8 cellular contexts compared by ENCODE assay signal in the genomic region with DNA sequence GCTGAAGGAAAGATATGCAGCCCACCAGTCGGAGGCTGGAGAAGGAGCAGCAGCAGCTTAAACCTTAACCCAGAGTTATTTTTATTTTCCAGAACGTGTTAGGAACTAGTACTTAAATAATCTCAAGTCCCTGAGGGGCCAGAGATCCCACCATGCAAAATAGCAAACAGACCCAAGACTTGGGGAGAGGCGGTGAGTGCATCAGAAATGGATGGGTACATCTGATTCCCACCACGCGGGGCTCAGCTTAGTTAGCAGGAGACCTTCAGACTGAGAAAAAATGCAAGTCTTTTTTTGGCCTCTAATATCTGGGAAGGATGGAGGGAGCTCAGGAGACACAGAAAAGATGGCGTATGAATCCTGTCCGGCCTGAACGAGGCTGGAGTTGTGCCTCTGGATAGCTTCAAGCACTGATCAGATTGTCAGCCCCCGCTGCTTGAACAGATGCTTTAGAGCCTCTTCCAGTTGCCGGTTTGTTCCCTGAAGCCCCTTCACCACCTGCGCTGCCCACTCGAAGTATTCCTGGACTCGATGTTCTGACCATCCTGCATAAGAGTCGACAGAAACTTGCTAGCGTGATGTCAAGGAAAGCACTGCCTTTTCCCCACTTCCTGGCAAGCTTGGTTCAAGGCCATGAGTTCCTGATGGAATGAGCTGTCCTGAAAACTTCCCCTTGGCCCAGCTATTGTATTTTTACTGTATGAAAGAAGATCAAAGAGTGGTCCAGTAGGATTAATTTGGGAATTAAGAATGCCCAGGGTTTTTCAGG. TPM values are rescaled to one million over a fixed set of nuclear protein-coding genes. Genes with fewer than 3 reads are reported as not detected.
A peak's percentile ranks its signal among the peaks of the same experiment; 100 is the strongest.
DNase-seq lines count a peak whose midpoint lies in the region; ATAC-seq and TF ChIP-seq lines count a peak whose summit lies in the region.

No MANE protein-coding gene starts in this region.

- no peak for ATAC-seq in Panc1
- no peak for ATAC-seq in HG02970 (IDR thresholded peaks at IDR 0.05; ENCODE audit: low FRiP score, unreplicated experiment)
- ATAC-seq in GM21526 (IDR thresholded peaks at IDR 0.05; ENCODE audit: low FRiP score, unreplicated experiment), result no peak

- H3K4me1 ChIP-seq in Panc1 (ENCODE audit: control insufficient read depth, insufficient read depth, low read length), result peaks cover 23% of the 10 kb centered on the region
- H3K4me1 ChIP-seq in skeletal muscle satellite cell (ENCODE audit: control insufficient read depth, insufficient read depth, low read length), result peaks cover 39% of the 10 kb centered on the region

- H3K9me3 ChIP-seq in Panc1 (ENCODE audit: control insufficient read depth, insufficient read depth, low read depth, low read length) (no peaks in the 10 kb centered on the region), skeletal muscle satellite cell (replicated peaks; ENCODE audit: low read length) (no peaks in the 10 kb centered on the region)

- peak overlapping the region; percentile 84 for H3K9ac ChIP-seq in skeletal muscle satellite cell (ENCODE audit: low read depth, low read length)

- CTCF ChIA-PET in Panc1 (lab: Charles Lee), result interaction anchor here (0.6 to 3.1 kb wide), 12 partner anchors 9 to 936 kb away, joined by 3 to 16 read pairs (median 4); a partner anchor contains a TSS

- no TSS peak for BruUV-seq in Panc1 (replicated peaks; lab: Mats Ljungman, UMichigan)

- POLR2A ChIA-PET in Panc1 (lab: Charles Lee), result interaction anchor here (0.6 to 1.3 kb wide), 2 partner anchors 24 to 960 kb away, joined by 5 to 7 read pairs; a partner anchor contains a TSS

- peak overlapping the region; percentile 76 to 78 for H3K4me3 ChIP-seq in Panc1 (ENCODE audit: low read depth in 2 of 2, low read length in 2 of 2)
- H3K4me3 ChIP-seq in epithelial cell of proximal tubule (ENCODE audit: low read depth, low read length), result peak overlapping the region; percentile 81
- peak overlapping the region; percentile 94 for H3K4me3 ChIP-seq in skeletal muscle satellite cell (ENCODE audit: low read length)

- intact Hi-C loops in Panc1 (cut with micrococcal nuclease; ENCODE audit: unreplicated experiment), result no loop called here

- in situ Hi-C loops in Panc1 (cut with HindIII; ENCODE audit: low pct_unique_long_range_greater_than_20kb, low sequenced_read_pairs), result no loop called here

- DNase-seq in NCI-H1436 (lab: John Stamatoyannopoulos, UW) (peak; percentile 1), NCI-H1436 treated with DMSO at 0.1 percent for 48 hours (lab: John Stamatoyannopoulos, UW) (no peak), Panc1 (ENCODE audit: low read depth, low spot score) (no peak), epithelial cell of proximal tubule (ENCODE audit: low read depth) (no peak), GM19240 (ENCODE audit: insufficient read length, low spot score) (no peak)

- TF ChIP-seq CTCF in Panc1 (IDR thresholded peaks at IDR 0.05) (no peak), epithelial cell of proximal tubule (conservative IDR thresholded peaks at IDR 0.05; ENCODE audit: low read depth, low read length) (peak; percentile 6)

- H3K36me3 ChIP-seq in Panc1 (ENCODE audit: control insufficient read depth, insufficient read depth, low read length) (peaks cover 2% of the 10 kb centered on the region; the same call in 1 of the 2 replicates), skeletal muscle satellite cell (ENCODE audit: insufficient read depth, low read length) (no peaks in the 10 kb centered on the region)

- peak overlapping the region; percentile 99 for H3K27ac ChIP-seq in Panc1 (ENCODE audit: low read length)

- no peaks in the 10 kb centered on the region for H3K27me3 ChIP-seq in Panc1 (ENCODE audit: control insufficient read depth, insufficient read depth, low read length)
- no peaks in the 10 kb centered on the region for H3K27me3 ChIP-seq in skeletal muscle satellite cell (ENCODE audit: control insufficient read depth, insufficient read depth, low read length)

- H3K4me2 ChIP-seq in skeletal muscle satellite cell (ENCODE audit: low read length), result peak overlapping the region; percentile 100

RNA-seq across cellular contexts. Expression of a gene that starts 1.3 kb away (rescaled TPM):
- total RNA-seq in Panc1 (2021; ENCODE audit: unreplicated experiment), result 5.3 TPM
- polyA plus RNA-seq in Panc1 (2012; ENCODE audit: insufficient read length), result 7.9 TPM
- 21.8 and 28.5 TPM in 2 replicates for total RNA-seq in epithelial cell of proximal tubule
- total RNA-seq in skeletal muscle satellite cell (2012; rRNA removed), result 14.2 and 15.2 TPM in 2 replicates

RNA-seq across cellular contexts. Expression of a gene that starts 4.0 kb away (rescaled TPM):
- total RNA-seq in Panc1 (2021; ENCODE audit: unreplicated experiment) (84.4 TPM), epithelial cell of proximal tubule (30.8 and 49.5 TPM in 2 replicates)
- 124 TPM for polyA plus RNA-seq in Panc1 (2012; ENCODE audit: insufficient read length)
- 55.3 and 57.0 TPM in 2 replicates for total RNA-seq in skeletal muscle satellite cell (2012; rRNA removed)

RNA-seq across cellular contexts. Expression of a gene that starts 23.6 kb away (rescaled TPM):
- total RNA-seq in Panc1 (2021; ENCODE audit: unreplicated experiment) (23.6 TPM), epithelial cell of proximal tubule (26.6 and 32.7 TPM in 2 replicates)
- polyA plus RNA-seq in Panc1 (2012; ENCODE audit: insufficient read length), result 28.6 TPM
- total RNA-seq in skeletal muscle satellite cell (2012; rRNA removed), result 12.9 and 13.5 TPM in 2 replicates

RNA-seq across cellular contexts. Expression of a gene that starts 27.9 kb away (rescaled TPM):
- 77.2 TPM for total RNA-seq in Panc1 (2021; ENCODE audit: unreplicated experiment)
- 102 TPM for polyA plus RNA-seq in Panc1 (2012; ENCODE audit: insufficient read length)
- total RNA-seq in epithelial cell of proximal tubule, result 19.8 and 25.3 TPM in 2 replicates
- total RNA-seq in skeletal muscle satellite cell (2012; rRNA removed), result 3.8 and 6.8 TPM in 2 replicates

RNA-seq across cellular contexts. Expression of a gene that starts 46.7 kb away (rescaled TPM):
- total RNA-seq in Panc1 (2021; ENCODE audit: unreplicated experiment) (0.64 TPM), epithelial cell of proximal tubule (24.6 and 24.7 TPM in 2 replicates)
- polyA plus RNA-seq in Panc1 (2012; ENCODE audit: insufficient read length), result 0.30 TPM
- total RNA-seq in skeletal muscle satellite cell (2012; rRNA removed), result 10.7 and 18.8 TPM in 2 replicates
